Comparison of ENCODE assay signal across 22 cellular contexts in genomic region chr10:84158061-84158460, GRCh38. TPM values are rescaled to one million over a fixed set of nuclear protein-coding genes. Genes with fewer than 3 reads are reported as not detected.
DNase-seq lines count a peak whose midpoint lies in the region; ATAC-seq and TF ChIP-seq lines count a peak whose summit lies in the region.
"Had no signal": no experiment of that assay in that cellular context is flagged by ENCODE, and none has a peak within 500 bp of the region (broad histone marks: within the 10 kb centered on the region; RNA-seq: fewer than 3 reads in every experiment).

No MANE protein-coding gene starts in this region.

- H3K4me3 ChIP-seq in SK-N-SH (ENCODE audit: low read depth in 2 of 2, low read length in 1 of 2), result no peak overlapping the region

- H3K27me3 ChIP-seq in SK-N-SH (ENCODE audit: insufficient read depth), result no peaks in the 10 kb centered on the region

- H3K27ac Mint-ChIP-seq in activated naive CD8-positive, alpha-beta T cell treated with anti-CD3 and anti-CD28 coated beads, Interleukin-2, amount 50 U/mL, for 24 hours, result peak overlapping the region; percentile 25
- no peak overlapping the region for H3K27ac Mint-ChIP-seq in activated naive CD8-positive, alpha-beta T cell treated with anti-CD3 and anti-CD28 coated beads for 36 hours
- H3K27ac Mint-ChIP-seq in stimulated activated memory B cell treated with anti-CD40 and anti-IgM and Interleukin-4, amounts not matched to agents 10 μg/mL and 1 μg/mL and 100 μg/mL, for 72 hours, result peak overlapping the region; percentile 35
- H3K27ac Mint-ChIP-seq: T-helper 1 cell treated with Interleukin-12 subunit alpha and Interleukin-12 subunit beta and Interleukin-4 antibody, amounts not matched to agents 30 μg/mL and 1 μg/mL, for 36 hours had no signal

- no peaks in the 10 kb centered on the region for H3K9me3 Mint-ChIP-seq in activated naive CD8-positive, alpha-beta T cell treated with anti-CD3 and anti-CD28 coated beads, Interleukin-2, amount 50 U/mL, for 24 hours
- no peaks in the 10 kb centered on the region for H3K9me3 Mint-ChIP-seq in activated naive CD8-positive, alpha-beta T cell treated with anti-CD3 and anti-CD28 coated beads for 36 hours
- H3K9me3 Mint-ChIP-seq in stimulated activated memory B cell treated with anti-CD40 and anti-IgM and Interleukin-4, amounts not matched to agents 10 μg/mL and 1 μg/mL and 100 μg/mL, for 72 hours, result no peaks in the 10 kb centered on the region
- H3K9me3 Mint-ChIP-seq: T-helper 1 cell treated with Interleukin-12 subunit alpha and Interleukin-12 subunit beta and Interleukin-4 antibody, amounts not matched to agents 30 μg/mL and 1 μg/mL, for 36 hours had no signal

- TF ChIP-seq EP300 in SK-N-SH (IDR thresholded peaks at IDR 0.05; ENCODE audit: borderline replicate concordance in 1 of 2, low read depth in 1 of 2, low read length in 1 of 2), result no peak

- no peak for ATAC-seq in activated naive CD8-positive, alpha-beta T cell treated with anti-CD3 and anti-CD28 coated beads, Interleukin-2, amount 50 U/mL, for 24 hours
- ATAC-seq in stimulated activated memory B cell treated with anti-CD40 and anti-IgM and Interleukin-4, amounts not matched to agents 10 μg/mL and 1 μg/mL and 100 μg/mL, for 72 hours, result no peak
- no peak for ATAC-seq in HG02678 (IDR thresholded peaks at IDR 0.05; ENCODE audit: unreplicated experiment)
- ATAC-seq: PC-3 had no signal

- no peaks in the 10 kb centered on the region for H3K4me1 ChIP-seq in SK-N-SH (ENCODE audit: control insufficient read depth in 1 of 2, insufficient read depth in 2 of 2, low read depth in 1 of 2, low read length in 1 of 2)

- TF ChIP-seq CTCF in SK-N-SH (IDR thresholded peaks at IDR 0.05), result no peak

- 89% methylated on average over 2 of the region's 2 CpGs for WGBS in SK-N-SH (ENCODE audit: low lambda C conversion rate)

- H3K27ac ChIP-seq in SK-N-SH (ENCODE audit: low read depth in 2 of 2, low read length in 1 of 2), result no peak overlapping the region

- no peaks in the 10 kb centered on the region for H3F3A ChIP-seq in SK-N-SH (replicated peaks; ENCODE audit: insufficient read depth)

- H3K4me1 Mint-ChIP-seq in activated naive CD8-positive, alpha-beta T cell treated with anti-CD3 and anti-CD28 coated beads, Interleukin-2, amount 50 U/mL, for 24 hours, result peaks cover 33% of the 10 kb centered on the region
- H3K4me1 Mint-ChIP-seq in activated naive CD8-positive, alpha-beta T cell treated with anti-CD3 and anti-CD28 coated beads for 36 hours, result peaks cover 28% of the 10 kb centered on the region
- H3K4me1 Mint-ChIP-seq in stimulated activated memory B cell treated with anti-CD40 and anti-IgM and Interleukin-4, amounts not matched to agents 10 μg/mL and 1 μg/mL and 100 μg/mL, for 72 hours, result peaks cover 29% of the 10 kb centered on the region

- H2AFZ ChIP-seq in SK-N-SH (ENCODE audit: low read depth), result no peak overlapping the region

- H3K36me3 ChIP-seq in SK-N-SH (replicated peaks in 1 of 2; ENCODE audit: control insufficient read depth in 1 of 2, insufficient read depth in 2 of 2, low read length in 1 of 2), result peaks cover 16 to 25% of the 10 kb centered on the region in 2 experiments

- no peaks in the 10 kb centered on the region for H3K9me2 ChIP-seq in SK-N-SH

- no peak for DNase-seq in activated naive CD8-positive, alpha-beta T cell treated with anti-CD3 and anti-CD28 coated beads, Interleukin-2, amount 50 U/mL, for 24 hours
- no peak for DNase-seq in activated naive CD8-positive, alpha-beta T cell treated with anti-CD3 and anti-CD28 coated beads for 36 hours
- DNase-seq in SK-N-SH (no peak), head of caudate nucleus (peak in 22 of 42 donors; percentile 21 to 85 (median 52)), NCI-H774 (lab: John Stamatoyannopoulos, UW) (no peak)
- no peak for DNase-seq in activated CD4-positive, alpha-beta T cell treated with anti-CD3 and anti-CD28 coated beads for 48 hours
- DNase-seq: ACHN, COR-L47, DMS153, NCI-H1092, NCI-H1694, NCI-H2081 treated with DMSO at 0.1 percent for 48 hours, PC-3, RPMI8226, SHP77 treated with DMSO at 0.1 percent for 48 hours had no signal

- peaks cover 6% of the 10 kb centered on the region for H3K27me3 Mint-ChIP-seq in activated naive CD8-positive, alpha-beta T cell treated with anti-CD3 and anti-CD28 coated beads, Interleukin-2, amount 50 U/mL, for 24 hours
- no peaks in the 10 kb centered on the region for H3K27me3 Mint-ChIP-seq in activated naive CD8-positive, alpha-beta T cell treated with anti-CD3 and anti-CD28 coated beads for 36 hours
- peaks cover 3% of the 10 kb centered on the region for H3K27me3 Mint-ChIP-seq in stimulated activated memory B cell treated with anti-CD40 and anti-IgM and Interleukin-4, amounts not matched to agents 10 μg/mL and 1 μg/mL and 100 μg/mL, for 72 hours

- POLR2A ChIA-PET in SK-N-SH (lab: Yijun Ruan, JAX), result no interaction called here

- no peak for TF ChIP-seq RAD21 in SK-N-SH (IDR thresholded peaks at IDR 0.05; ENCODE audit: low read length)

- CTCF ChIA-PET in SK-N-SH (lab: Yijun Ruan, JAX), result interaction anchor here (1.2 to 4.2 kb wide), 2 partner anchors 10 to 18 kb away, joined by 4 to 27 read pairs; no protein-coding TSS in a partner anchor

- H4K20me1 ChIP-seq in SK-N-SH (ENCODE audit: insufficient read depth), result no peaks in the 10 kb centered on the region

- no peak overlapping the region for H3K4me2 ChIP-seq in SK-N-SH

- H3K9me3 ChIP-seq in SK-N-SH, result no peaks in the 10 kb centered on the region

- no peaks in the 10 kb centered on the region for H3K79me2 ChIP-seq in SK-N-SH (ENCODE audit: insufficient read depth)

- H3K36me3 Mint-ChIP-seq in activated naive CD8-positive, alpha-beta T cell treated with anti-CD3 and anti-CD28 coated beads, Interleukin-2, amount 50 U/mL, for 24 hours (ENCODE audit: low read depth), result peaks cover 22% of the 10 kb centered on the region
- peaks cover 20% of the 10 kb centered on the region for H3K36me3 Mint-ChIP-seq in activated naive CD8-positive, alpha-beta T cell treated with anti-CD3 and anti-CD28 coated beads for 36 hours
- peaks cover 30% of the 10 kb centered on the region for H3K36me3 Mint-ChIP-seq in stimulated activated memory B cell treated with anti-CD40 and anti-IgM and Interleukin-4, amounts not matched to agents 10 μg/mL and 1 μg/mL and 100 μg/mL, for 72 hours

- H3K4me3 Mint-ChIP-seq in activated naive CD8-positive, alpha-beta T cell treated with anti-CD3 and anti-CD28 coated beads, Interleukin-2, amount 50 U/mL, for 24 hours, result no peak overlapping the region
- no peak overlapping the region for H3K4me3 Mint-ChIP-seq in activated naive CD8-positive, alpha-beta T cell treated with anti-CD3 and anti-CD28 coated beads for 36 hours
- no peak overlapping the region for H3K4me3 Mint-ChIP-seq in stimulated activated memory B cell treated with anti-CD40 and anti-IgM and Interleukin-4, amounts not matched to agents 10 μg/mL and 1 μg/mL and 100 μg/mL, for 72 hours
- H3K4me3 Mint-ChIP-seq: T-helper 1 cell treated with Interleukin-12 subunit alpha and Interleukin-12 subunit beta and Interleukin-4 antibody, amounts not matched to agents 30 μg/mL and 1 μg/mL, for 36 hours had no signal

- H3K9ac ChIP-seq in SK-N-SH, result no peak overlapping the region

- intact Hi-C loops in head of caudate nucleus (cut with DNase I), result no loop called here

TF ChIP-seq in SK-N-SH, 30 proteins besides CTCF, POLR2A, EP300 and RAD21:
- TF ChIP-seq MAX (IDR thresholded peaks at IDR 0.05; ENCODE audit: low read depth) (no peak), RFX5 (IDR thresholded peaks at IDR 0.05; ENCODE audit: low read length) (peak; percentile 72; the same call in 1 of the 2 replicates)
TF ChIP-seq in SK-N-SH: peak in this region for 1.

RNA-seq across cellular contexts. Expression of gene GPR15LG, which starts 15.5 kb away (rescaled TPM):
- total RNA-seq in activated naive CD8-positive, alpha-beta T cell treated with anti-CD3 and anti-CD28 coated beads for 36 hours, result not detected
- polyA plus RNA-seq in SK-N-SH (2012; rRNA removed), result not detected in 2 replicates
- not detected in 2 replicates for polyA plus RNA-seq in SK-N-SH (2012; cell fraction: cytosol; rRNA removed)
- polyA plus RNA-seq in SK-N-SH (2012; cell fraction: nucleus; rRNA removed), result not detected in 2 replicates
- total RNA-seq: H1, HT-29, M059J, NCI-H460, PC-3 had no signal
- polyA plus RNA-seq: H1 had no signal

RNA-seq across cellular contexts. Expression of gene GHITM, which starts 18.8 kb away (rescaled TPM):
- total RNA-seq in activated naive CD8-positive, alpha-beta T cell treated with anti-CD3 and anti-CD28 coated beads for 36 hours, result 100 to 1,000 TPM; 218 to 227 TPM
- polyA plus RNA-seq in SK-N-SH (2012; rRNA removed), result 113 and 172 TPM in 2 replicates
- polyA plus RNA-seq in SK-N-SH (2012; cell fraction: cytosol; rRNA removed), result 165 and 168 TPM in 2 replicates
- 33.6 and 75.5 TPM in 2 replicates for polyA plus RNA-seq in SK-N-SH (2012; cell fraction: nucleus; rRNA removed)

RNA-seq across cellular contexts. Expression of gene CDHR1, which starts 36.3 kb away (rescaled TPM):
- total RNA-seq in activated naive CD8-positive, alpha-beta T cell treated with anti-CD3 and anti-CD28 coated beads for 36 hours, result 1 to 10 TPM in 1 of 2 experiments, under 1 TPM in 1; 0.91 to 1.6 TPM
- 0.02 and 0.05 TPM in 2 replicates for polyA plus RNA-seq in SK-N-SH (2012; rRNA removed)
- 0.05 and 0.10 TPM in 2 replicates for polyA plus RNA-seq in SK-N-SH (2012; cell fraction: cytosol; rRNA removed)
- 0.18 TPM in 2 replicates for polyA plus RNA-seq in SK-N-SH (2012; cell fraction: nucleus; rRNA removed)
- total RNA-seq: HT-29, M059J, PC-3 had no signal

Comparison
In these comparisons a context has a peak if more than half of its experiments do, and no peak if none do; other contexts are left out.
1. DNase-seq: peak in head of caudate nucleus (22 of 42); none in activated naive CD8-positive, alpha-beta T cell treated with anti-CD3 and anti-CD28 coated beads, Interleukin-2, amount 50 U/mL, for 24 hours (single experiment), activated naive CD8-positive, alpha-beta T cell treated with anti-CD3 and anti-CD28 coated beads for 36 hours (single experiment), SK-N-SH (single experiment), NCI-H774 (single experiment) and activated CD4-positive, alpha-beta T cell treated with anti-CD3 and anti-CD28 coated beads for 48 hours (single experiment).